In the genomic region with DNA sequence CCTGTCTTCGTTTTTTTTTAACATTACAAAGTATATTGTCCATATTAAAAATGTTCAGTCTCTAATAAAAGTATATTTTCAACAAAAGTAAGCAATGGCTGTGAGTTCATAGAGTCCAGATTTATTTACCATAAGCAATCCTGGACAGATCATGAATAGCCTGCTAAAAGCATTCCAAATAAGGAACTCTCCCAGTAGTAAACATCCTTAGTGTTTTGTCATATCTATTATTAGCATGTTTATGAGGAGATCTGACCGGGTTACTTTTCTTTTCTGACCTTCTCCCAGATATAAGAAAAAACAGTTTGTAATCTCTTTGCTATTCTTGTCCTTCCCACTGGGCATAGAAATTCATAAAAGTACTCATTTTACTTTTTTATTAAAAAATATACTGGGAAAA, we compare ENCODE assay signal across 15 cellular contexts.
A peak's percentile ranks its signal among the peaks of the same experiment; 100 is the strongest.
DNase-seq lines count a peak whose midpoint lies in the region; TF ChIP-seq lines count a peak whose summit lies in the region.
"Had no signal": no experiment of that assay in that cellular context is flagged by ENCODE, and none has a peak within 500 bp of the region (broad histone marks: within the 10 kb centered on the region; RNA-seq: fewer than 3 reads in every experiment).

No MANE protein-coding gene starts in this region.

- intact Hi-C loops in left ventricle myocardium inferior (cut with micrococcal nuclease): no loop called here
- intact Hi-C loops in uterus (cut with DNase I; ENCODE audit: low total_unique reads): no loop called here

- H3K27me3 ChIP-seq in left ventricle myocardium inferior (ENCODE audit: low read depth): no peaks in the 10 kb centered on the region
- H3K27me3 ChIP-seq in right atrium auricular region: no peaks in the 10 kb centered on the region
- no peaks in the 10 kb centered on the region for H3K27me3 ChIP-seq in uterus
- H3K27me3 ChIP-seq in GM23248 (replicated peaks; ENCODE audit: insufficient read depth): no peaks in the 10 kb centered on the region

- H3K36me3 ChIP-seq in left ventricle myocardium inferior: no peaks in the 10 kb centered on the region
- H3K36me3 ChIP-seq in right atrium auricular region: no peaks in the 10 kb centered on the region
- H3K36me3 ChIP-seq in uterus: no peaks in the 10 kb centered on the region
- no peaks in the 10 kb centered on the region for H3K36me3 ChIP-seq in GM23248 (ENCODE audit: low read depth)

- no peaks in the 10 kb centered on the region for H4K20me1 ChIP-seq in GM23248 (ENCODE audit: insufficient read depth)

- H3K27ac ChIP-seq in left ventricle myocardium inferior (replicated peaks) (peak overlapping the region; percentile 55), right atrium auricular region (no peak overlapping the region), uterus (peak overlapping the region; percentile 2 to 85), GM23248 (no peak overlapping the region)

- H3K9ac ChIP-seq in GM23248: no peak overlapping the region

- no peak overlapping the region for H2AFZ ChIP-seq in GM23248

- in situ Hi-C loops in GM23248 (cut with MboI): no loop called here

- peaks cover 7% of the 10 kb centered on the region for H3K4me1 ChIP-seq in left ventricle myocardium inferior
- H3K4me1 ChIP-seq in right atrium auricular region: no peaks in the 10 kb centered on the region
- no peaks in the 10 kb centered on the region for H3K4me1 ChIP-seq in uterus
- no peaks in the 10 kb centered on the region for H3K4me1 ChIP-seq in GM23248 (ENCODE audit: insufficient read depth)

- H3K79me2 ChIP-seq in GM23248 (ENCODE audit: insufficient read depth): no peaks in the 10 kb centered on the region

- 13 to 16% methylated on average over 2 of the region's 2 CpGs for WGBS in GM23248 (ENCODE audit: low coverage in 1 of 2, low lambda C conversion rate in 2 of 2, missing lambda C conversion rate in 2 of 2), 2 experiments

- no peak for DNase-seq in left ventricle myocardium inferior
- no peak for DNase-seq in right atrium auricular region (ENCODE audit: low spot score)
- peak; percentile 1 for DNase-seq in choroid plexus epithelial cell (ENCODE audit: low read depth)
- DNase-seq in myocyte (ENCODE audit: low read depth): peak; percentile 0
- no peak for DNase-seq in uterus
- no peak for DNase-seq in LoVo (ENCODE audit: low spot score)
- DNase-seq in GM23248: no peak
- no peak for DNase-seq in DMS53 (lab: John Stamatoyannopoulos, UW)
- DNase-seq: EL; NCI-H1092; NCI-H1436 treated with DMSO at 0.1 percent for 48 hours; NCI-H1930; NCI-H2227 treated with DMSO at 0.1 percent for 48 hours; NCI-H510A; NK-92 treated with Interleukin-12 subunit alpha and Interleukin-12 subunit beta, amount 100 ng/mL, for 24 hours had no signal

- TF ChIP-seq CTCF in left ventricle myocardium inferior (IDR thresholded peaks at IDR 0.05; ENCODE audit: borderline replicate concordance) (no peak), right atrium auricular region (IDR thresholded peaks at IDR 0.05) (no peak), choroid plexus epithelial cell (conservative IDR thresholded peaks at IDR 0.05; ENCODE audit: low read depth, low read length) (no peak), uterus (IDR thresholded peaks at IDR 0.05) (no peak)

- TF ChIP-seq POLR2A in uterus (IDR thresholded peaks at IDR 0.05): no peak

- no peaks in the 10 kb centered on the region for H3K9me2 ChIP-seq in GM23248 (ENCODE audit: insufficient read depth)

- H3F3A ChIP-seq in GM23248 (ENCODE audit: insufficient read depth): no peaks in the 10 kb centered on the region

- no peak overlapping the region for H3K4me2 ChIP-seq in GM23248 (ENCODE audit: unreplicated experiment)

- peaks cover 29% of the 10 kb centered on the region for H3K9me3 ChIP-seq in left ventricle myocardium inferior (replicated peaks)
- no peaks in the 10 kb centered on the region for H3K9me3 ChIP-seq in right atrium auricular region
- H3K9me3 ChIP-seq in uterus: no peaks in the 10 kb centered on the region
- H3K9me3 ChIP-seq in GM23248 (ENCODE audit: low read depth): no peaks in the 10 kb centered on the region

- H3K4me3 ChIP-seq in left ventricle myocardium inferior (no peak overlapping the region), right atrium auricular region (no peak overlapping the region), choroid plexus epithelial cell (ENCODE audit: low read depth, low read length) (no peak overlapping the region), uterus (no peak overlapping the region), GM23248 (no peak overlapping the region)

Comparison
In these comparisons a context has a peak if more than half of its experiments do, and no peak if none do; other contexts are left out.
1. H3K27ac ChIP-seq: peak in left ventricle myocardium inferior (single experiment) and uterus (2 of 2); none in right atrium auricular region (0 of 2) and GM23248 (single experiment).
2. DNase-seq: peak in choroid plexus epithelial cell (single experiment) and myocyte (single experiment); none in left ventricle myocardium inferior (single experiment), right atrium auricular region (single experiment), uterus (0 of 2), LoVo (single experiment), GM23248 (single experiment) and DMS53 (single experiment).